ENCODE assay signal across 15 cellular contexts in genomic region chr17:5378566-5379207, GRCh38. TPM values are rescaled to one million over a fixed set of nuclear protein-coding genes. Genes with fewer than 3 reads are reported as not detected.
A peak's percentile ranks its signal among the peaks of the same experiment; 100 is the strongest.
DNase-seq lines count a peak whose midpoint lies in the region; ATAC-seq and TF ChIP-seq lines count a peak whose summit lies in the region.
"Had no signal": no experiment of that assay in that cellular context is flagged by ENCODE, and none has a peak within 500 bp of the region (broad histone marks: within the 10 kb centered on the region; RNA-seq: fewer than 3 reads in every experiment).

No MANE protein-coding gene starts in this region.

- DNase-seq in SIG-M5 treated with dmso at 0.1 percent for 504 hours (lab: John Stamatoyannopoulos, UW; ENCODE audit: unreplicated experiment): peak; percentile 11
- DNase-seq in SIG-M5 (lab: John Stamatoyannopoulos, UW): no peak
- DNase-seq in IMR-90: no peak
- no peak for DNase-seq in activated T-helper 2 cell treated with anti-CD3 and anti-CD28 coated beads, Interferon-gamma antibody, Interleukin-2, Interleukin-4, amounts not matched to agents 10 μg/mL and 5 μg/mL and 100 μg/mL, durations not matched to agents 14 hours and 24 hours and 36 hours (ENCODE audit: low spot score)
- no peak for DNase-seq in naive thymus-derived CD4-positive, alpha-beta T cell
- DNase-seq in NCI-H345 treated with DMSO at 0.1 percent for 48 hours (lab: John Stamatoyannopoulos, UW; ENCODE audit: unreplicated experiment): no peak
- DNase-seq in NCI-H1417 (lab: John Stamatoyannopoulos, UW): no peak
- DNase-seq: activated CD4-positive, alpha-beta T cell treated with anti-CD3 and anti-CD28 coated beads, Interleukin-2, amount 50 U/mL, for 48 hours; GF-D8; NCI-H1048; NCI-H510A treated with DMSO at 0.1 percent for 48 hours; PC-9; substantia nigra had no signal

- TF ChIP-seq RAD21 in IMR-90 (IDR thresholded peaks at IDR 0.05; ENCODE audit: low read length): no peak

- H3K27me3 ChIP-seq in IMR-90 (ENCODE audit: control insufficient read depth, insufficient read depth, low read length): no peaks in the 10 kb centered on the region
- H3K27me3 ChIP-seq in naive thymus-derived CD4-positive, alpha-beta T cell (ENCODE audit: control insufficient read depth in 2 of 2, insufficient read depth in 2 of 2, low read length in 2 of 2): no peaks in the 10 kb centered on the region

- H3K9me3 ChIP-seq in IMR-90 (ENCODE audit: control insufficient read depth, insufficient read depth, low read length): no peaks in the 10 kb centered on the region
- H3K9me3 ChIP-seq in naive thymus-derived CD4-positive, alpha-beta T cell (ENCODE audit: control insufficient read depth in 2 of 3, low read length in 3 of 3): no peaks in the 10 kb centered on the region

- no peak overlapping the region for H3K4me3 Mint-ChIP-seq in activated T-helper 2 cell treated with anti-CD3 and anti-CD28 coated beads, Interferon-gamma antibody, Interleukin-2, Interleukin-4, amounts not matched to agents 10 μg/mL and 5 μg/mL and 100 μg/mL, durations not matched to agents 14 hours and 24 hours and 36 hours (ENCODE audit: low read depth)
- no peak overlapping the region for H3K4me3 Mint-ChIP-seq in naive thymus-derived CD4-positive, alpha-beta T cell
- H3K4me3 Mint-ChIP-seq: dendritic cell treated with granulocyte-macrophage colony-stimulating factor and Interleukin-4, amounts not matched to agents 40 ng/mL and 50 ng/mL, for 4 days had no signal

- H3K4me1 Mint-ChIP-seq in activated T-helper 2 cell treated with anti-CD3 and anti-CD28 coated beads, Interferon-gamma antibody, Interleukin-2, Interleukin-4, amounts not matched to agents 10 μg/mL and 5 μg/mL and 100 μg/mL, durations not matched to agents 14 hours and 24 hours and 36 hours (ENCODE audit: low read depth): peaks cover 4% of the 10 kb centered on the region
- H3K4me1 Mint-ChIP-seq in naive thymus-derived CD4-positive, alpha-beta T cell: peaks cover 0 to 9% (median 3%) of the 10 kb centered on the region in 7 donors

- H3K9me3 Mint-ChIP-seq in activated T-helper 2 cell treated with anti-CD3 and anti-CD28 coated beads, Interferon-gamma antibody, Interleukin-2, Interleukin-4, amounts not matched to agents 10 μg/mL and 5 μg/mL and 100 μg/mL, durations not matched to agents 14 hours and 24 hours and 36 hours: no peaks in the 10 kb centered on the region
- H3K9me3 Mint-ChIP-seq in naive thymus-derived CD4-positive, alpha-beta T cell: no peaks in the 10 kb centered on the region
- H3K9me3 Mint-ChIP-seq: dendritic cell treated with granulocyte-macrophage colony-stimulating factor and Interleukin-4, amounts not matched to agents 40 ng/mL and 50 ng/mL, for 4 days had no signal

- intact Hi-C loops in IMR-90 (cut with micrococcal nuclease): no loop called here
- intact Hi-C loops in activated T-helper 2 cell treated with anti-CD3 and anti-CD28 coated beads, Interferon-gamma antibody, Interleukin-2, Interleukin-4, amounts not matched to agents 10 μg/mL and 5 μg/mL and 100 μg/mL, durations not matched to agents 14 hours and 24 hours and 36 hours (cut with micrococcal nuclease): no loop called here
- intact Hi-C loops in naive thymus-derived CD4-positive, alpha-beta T cell (cut with micrococcal nuclease): no loop called here

- no peak overlapping the region for H2AK9ac ChIP-seq in IMR-90 (replicated peaks; ENCODE audit: low read depth, low read length, poor library complexity)

- H3K27me3 Mint-ChIP-seq in activated T-helper 2 cell treated with anti-CD3 and anti-CD28 coated beads, Interferon-gamma antibody, Interleukin-2, Interleukin-4, amounts not matched to agents 10 μg/mL and 5 μg/mL and 100 μg/mL, durations not matched to agents 14 hours and 24 hours and 36 hours (ENCODE audit: low read depth): no peaks in the 10 kb centered on the region
- H3K27me3 Mint-ChIP-seq in naive thymus-derived CD4-positive, alpha-beta T cell: no peaks in the 10 kb centered on the region
- H3K27me3 Mint-ChIP-seq: dendritic cell treated with granulocyte-macrophage colony-stimulating factor and Interleukin-4, amounts not matched to agents 40 ng/mL and 50 ng/mL, for 4 days had no signal

- in situ Hi-C loops in IMR-90 (cut with MboI; ENCODE audit: low sequenced_read_pairs): loop anchor here (10.0 kb wide), 1 partner anchor 64 kb away; no protein-coding TSS in a partner anchor

- peaks cover 2 to 3% of the 10 kb centered on the region in 2 experiments; a peak in 2 of 4 replicates for H3K79me1 ChIP-seq in IMR-90 (ENCODE audit: low read depth in 1 of 2, low read length in 2 of 2)

- no peak overlapping the region for H2BK5ac ChIP-seq in IMR-90 (ENCODE audit: low read depth, low read length, poor library complexity, severe bottlenecking)

- 0 out of 2 replicates have a peak overlapping the region, but pooled peaks have one; percentile 11 for H4K5ac ChIP-seq in IMR-90 (ENCODE audit: low read depth, low read length)

- H4K20me1 ChIP-seq in IMR-90 (ENCODE audit: insufficient read depth, low read length): no peaks in the 10 kb centered on the region

- BruUV-seq in IMR-90 (replicated peaks; lab: Mats Ljungman, UMichigan): no TSS peak

- no peak overlapping the region for H3K27ac ChIP-seq in IMR-90 (ENCODE audit: insufficient read depth, low read length)
- peak overlapping the region; percentile 13 for H3K27ac ChIP-seq in naive thymus-derived CD4-positive, alpha-beta T cell (ENCODE audit: low read depth, low read length)
- H3K27ac ChIP-seq: PC-9 had no signal

- dilution Hi-C loops in IMR-90 (cut with HindIII; ENCODE audit: low sequenced_read_pairs, unreplicated experiment): no loop called here

- H2AFZ ChIP-seq in IMR-90 (replicated peaks; ENCODE audit: low read length, poor library complexity): no peak overlapping the region
- H2AFZ ChIP-seq: PC-9 had no signal

- H3K36me3 Mint-ChIP-seq in activated T-helper 2 cell treated with anti-CD3 and anti-CD28 coated beads, Interferon-gamma antibody, Interleukin-2, Interleukin-4, amounts not matched to agents 10 μg/mL and 5 μg/mL and 100 μg/mL, durations not matched to agents 14 hours and 24 hours and 36 hours (ENCODE audit: low read depth): peaks cover 65% of the 10 kb centered on the region
- peaks cover 19 to 53% (median 38%) of the 10 kb centered on the region in 5 donors for H3K36me3 Mint-ChIP-seq in naive thymus-derived CD4-positive, alpha-beta T cell

- peaks cover 8% of the 10 kb centered on the region; the same call in 1 of the 2 replicates for H3K9me1 ChIP-seq in IMR-90 (ENCODE audit: insufficient read depth, low read length)

- peak overlapping the region; percentile 67 for H3K27ac Mint-ChIP-seq in activated T-helper 2 cell treated with anti-CD3 and anti-CD28 coated beads, Interferon-gamma antibody, Interleukin-2, Interleukin-4, amounts not matched to agents 10 μg/mL and 5 μg/mL and 100 μg/mL, durations not matched to agents 14 hours and 24 hours and 36 hours
- H3K27ac Mint-ChIP-seq in naive thymus-derived CD4-positive, alpha-beta T cell: peak overlapping the region in 8 of 9 donors; percentile 22 to 92 (median 70)
- H3K27ac Mint-ChIP-seq: dendritic cell treated with granulocyte-macrophage colony-stimulating factor and Interleukin-4, amounts not matched to agents 40 ng/mL and 50 ng/mL, for 4 days had no signal

- H2BK120ac ChIP-seq in IMR-90 (ENCODE audit: low read depth, low read length): no peak overlapping the region

- H4K91ac ChIP-seq in IMR-90 (ENCODE audit: insufficient read depth, low read depth, low read length): no peak overlapping the region

- no peak overlapping the region for H3K18ac ChIP-seq in IMR-90 (ENCODE audit: low read depth, low read length)

- H3K4ac ChIP-seq in IMR-90 (ENCODE audit: low read depth, low read length): no peak overlapping the region

- no peak overlapping the region for H3K9ac ChIP-seq in IMR-90 (ENCODE audit: low read depth, low read length)

- peaks cover 56% of the 10 kb centered on the region for H3K36me3 ChIP-seq in IMR-90 (ENCODE audit: control insufficient read depth, insufficient read depth, low read length)
- H3K36me3 ChIP-seq in naive thymus-derived CD4-positive, alpha-beta T cell (ENCODE audit: control insufficient read depth in 2 of 3, insufficient read depth in 3 of 3, low read length in 3 of 3): peaks cover 14 to 87% (median 21%) of the 10 kb centered on the region in 3 experiments

- TF ChIP-seq CTCF in IMR-90 (conservative IDR thresholded peaks at IDR 0.05; ENCODE audit: low read depth, low read length): no peak

- ATAC-seq in IMR-90 (ENCODE audit: low read depth): no peak
- no peak for ATAC-seq in naive thymus-derived CD4-positive, alpha-beta T cell
- ATAC-seq in GM21619 (IDR thresholded peaks at IDR 0.05; ENCODE audit: unreplicated experiment): no peak

- H2BK20ac ChIP-seq in IMR-90 (ENCODE audit: low read depth, low read length): no peak overlapping the region

- POLR2A ChIA-PET in IMR-90 (lab: Charles Lee; ENCODE audit: unreplicated experiment): no interaction called here
- POLR2A ChIA-PET in naive thymus-derived CD4-positive, alpha-beta T cell (lab: Charles Lee): interaction anchor here (1.1 to 1.2 kb wide), 2 partner anchors 8 to 14 kb away, joined by 3 to 5 read pairs; no protein-coding TSS in a partner anchor

- CTCF ChIA-PET in IMR-90 (lab: Yijun Ruan, JAX): no interaction called here
- CTCF ChIA-PET in naive thymus-derived CD4-positive, alpha-beta T cell (lab: Charles Lee): interaction anchor here (0.6 kb wide), 1 partner anchor 28 kb away, joined by 4 read pairs; no protein-coding TSS in a partner anchor

- no peak overlapping the region for H3K4me2 ChIP-seq in IMR-90 (ENCODE audit: low read depth, low read length)
- H3K4me2 ChIP-seq: PC-9 had no signal

- no peak overlapping the region for H2BK15ac ChIP-seq in IMR-90 (ENCODE audit: low read depth, low read length)

- H3K14ac ChIP-seq in IMR-90 (replicated peaks; ENCODE audit: low read depth, low read length): no peak overlapping the region

- no peak overlapping the region for H3K4me3 ChIP-seq in IMR-90 (ENCODE audit: insufficient read depth, low read depth, low read length)
- no peak overlapping the region for H3K4me3 ChIP-seq in naive thymus-derived CD4-positive, alpha-beta T cell (ENCODE audit: low read length)
- H3K4me3 ChIP-seq: PC-9 had no signal

- 92% methylated on average over 3 of the region's 3 CpGs; no CpG with 5 or more reads in 1 of the 2 experiments for WGBS in IMR-90 (ENCODE audit: extremely low coverage in 2 of 2, insufficient read length in 1 of 2), 2 experiments

- H2AK5ac ChIP-seq in IMR-90 (ENCODE audit: low read depth, low read length): no peak overlapping the region

- no peaks in the 10 kb centered on the region for H3K4me1 ChIP-seq in IMR-90 (ENCODE audit: control insufficient read depth, insufficient read depth, low read length)
- no peaks in the 10 kb centered on the region for H3K4me1 ChIP-seq in naive thymus-derived CD4-positive, alpha-beta T cell (ENCODE audit: control insufficient read depth in 2 of 2, insufficient read depth in 2 of 2, low read length in 2 of 2)

- TF ChIP-seq POLR2A in IMR-90 (IDR thresholded peaks at IDR 0.05; ENCODE audit: low read depth, low read length): no peak

- H4K8ac ChIP-seq in IMR-90 (ENCODE audit: low read depth in 2 of 2, low read length in 2 of 2): no peak overlapping the region

- no peak overlapping the region for H3K56ac ChIP-seq in IMR-90 (ENCODE audit: extremely low read depth, insufficient read depth, low read length)

- H3K23ac ChIP-seq in IMR-90 (ENCODE audit: low read depth, low read length): no peak overlapping the region

RNA-seq across cellular contexts. Expression of gene NUP88, which starts 40.8 kb away (rescaled TPM):
- 80.5 and 83.7 TPM in 2 replicates for total RNA-seq in IMR-90 (2012; rRNA removed)
- 57.0 and 63.2 TPM in 2 replicates for polyA plus RNA-seq in IMR-90 (2012; rRNA removed)
- 16.6 and 22.5 TPM in 2 replicates for polyA plus RNA-seq in IMR-90 (2012; cell fraction: cytosol; rRNA removed)
- 12.7 and 36.7 TPM in 2 replicates for polyA plus RNA-seq in IMR-90 (2012; cell fraction: nucleus; rRNA removed; ENCODE audit: low replicate concordance)
- total RNA-seq in activated T-helper 2 cell treated with anti-CD3 and anti-CD28 coated beads, Interferon-gamma antibody, Interleukin-2, Interleukin-4, amounts not matched to agents 10 μg/mL and 5 μg/mL and 100 μg/mL, durations not matched to agents 14 hours and 24 hours and 36 hours: 139 and 152 TPM in 2 replicates
- total RNA-seq in naive thymus-derived CD4-positive, alpha-beta T cell: 100 to 1,000 TPM in 4 of 5 experiments, 10 to 100 TPM in 1; 85.7 to 135 (median 111) TPM
- polyA plus RNA-seq in naive thymus-derived CD4-positive, alpha-beta T cell: 100 to 1,000 TPM in 1 of 2 donors, 10 to 100 TPM in 1; 96.0 to 148 TPM

RNA-seq across cellular contexts. Expression of gene RPAIN, which starts 41.3 kb away (rescaled TPM):
- 28.7 and 40.0 TPM in 2 replicates for total RNA-seq in IMR-90 (2012; rRNA removed)
- polyA plus RNA-seq in IMR-90 (2012; rRNA removed): 29.0 and 34.9 TPM in 2 replicates
- 19.9 and 22.5 TPM in 2 replicates for polyA plus RNA-seq in IMR-90 (2012; cell fraction: cytosol; rRNA removed)
- 21.8 and 91.3 TPM in 2 replicates for polyA plus RNA-seq in IMR-90 (2012; cell fraction: nucleus; rRNA removed; ENCODE audit: low replicate concordance)
- total RNA-seq in activated T-helper 2 cell treated with anti-CD3 and anti-CD28 coated beads, Interferon-gamma antibody, Interleukin-2, Interleukin-4, amounts not matched to agents 10 μg/mL and 5 μg/mL and 100 μg/mL, durations not matched to agents 14 hours and 24 hours and 36 hours: 61.0 and 63.1 TPM in 2 replicates
- 10 to 100 TPM; 54.2 to 81.1 (median 75.1) TPM for total RNA-seq in naive thymus-derived CD4-positive, alpha-beta T cell
- polyA plus RNA-seq in naive thymus-derived CD4-positive, alpha-beta T cell: 10 to 100 TPM; 30.4 to 35.8 TPM
